ENCODE assay signal across 8 cellular contexts in genomic region chr13:97226788-97227627, GRCh38. TPM values are rescaled to one million over a fixed set of nuclear protein-coding genes. Genes with fewer than 3 reads are reported as not detected.
DNase-seq lines count a peak whose midpoint lies in the region; ATAC-seq and TF ChIP-seq lines count a peak whose summit lies in the region.

No MANE protein-coding gene starts in this region.

- H3K27ac ChIP-seq in left ventricle myocardium inferior (replicated peaks) (peak overlapping the region; percentile 95), colonic mucosa (peak overlapping the region; percentile 91), WERI-Rb-1 (no peak overlapping the region)

- H3K36me3 Mint-ChIP-seq in neural crest cell (ENCODE audit: low read depth) = peaks cover 6% of the 10 kb centered on the region

- no peaks in the 10 kb centered on the region for H3K27me3 ChIP-seq in left ventricle myocardium inferior (ENCODE audit: low read depth)
- H3K27me3 ChIP-seq in colonic mucosa = no peaks in the 10 kb centered on the region
- H3K27me3 ChIP-seq in WERI-Rb-1 (ENCODE audit: insufficient read depth, low read depth, severe bottlenecking) = no peaks in the 10 kb centered on the region

- TF ChIP-seq CTCF in left ventricle myocardium inferior (IDR thresholded peaks at IDR 0.05; ENCODE audit: borderline replicate concordance) (no peak), colonic mucosa (IDR thresholded peaks at IDR 0.05) (no peak), neural crest cell (conservative IDR thresholded peaks at IDR 0.05) (no peak), WERI-Rb-1 (IDR thresholded peaks at IDR 0.05; ENCODE audit: low read depth, low read length) (no peak)

- no peaks in the 10 kb centered on the region for H3K9me3 Mint-ChIP-seq in neural crest cell

- H3K4me1 ChIP-seq in left ventricle myocardium inferior (peaks cover 91% of the 10 kb centered on the region), colonic mucosa (peaks cover 11% of the 10 kb centered on the region)

- peak overlapping the region; percentile 74 for H3K4me3 ChIP-seq in left ventricle myocardium inferior
- no peak overlapping the region for H3K4me3 ChIP-seq in colonic mucosa
- no peak overlapping the region for H3K4me3 ChIP-seq in WERI-Rb-1 (ENCODE audit: low read depth, low read length)

- H3K9ac ChIP-seq in colonic mucosa (ENCODE audit: low read depth in 2 of 2, low read length in 2 of 2) = peak overlapping the region in 1 of 2 donors; percentile 86

- H3K9me3 ChIP-seq in left ventricle myocardium inferior (replicated peaks) (no peaks in the 10 kb centered on the region), colonic mucosa (no peaks in the 10 kb centered on the region), WERI-Rb-1 (ENCODE audit: severe bottlenecking) (no peaks in the 10 kb centered on the region)

- peak overlapping the region; percentile 74 for H3K4me3 Mint-ChIP-seq in neural crest cell

- H3K27ac Mint-ChIP-seq in neural crest cell (ENCODE audit: unreplicated experiment) = peak overlapping the region; percentile 94

- peaks cover 52% of the 10 kb centered on the region for H3K4me1 Mint-ChIP-seq in neural crest cell

- intact Hi-C loops in left ventricle myocardium inferior (cut with micrococcal nuclease) = loop anchor here (10.0 kb wide), 1 partner anchor 48 kb away; no protein-coding TSS in a partner anchor
- intact Hi-C loops in cardiac septum (cut with DNase I) = no loop called here
- intact Hi-C loops in colonic mucosa (cut with DNase I) = no loop called here

- no peaks in the 10 kb centered on the region for H3K36me3 ChIP-seq in left ventricle myocardium inferior
- no peaks in the 10 kb centered on the region for H3K36me3 ChIP-seq in colonic mucosa
- no peaks in the 10 kb centered on the region for H3K36me3 ChIP-seq in WERI-Rb-1

- no peaks in the 10 kb centered on the region for H3K27me3 Mint-ChIP-seq in neural crest cell (ENCODE audit: low read depth)

- ATAC-seq in HG03025 (IDR thresholded peaks at IDR 0.05; ENCODE audit: low FRiP score, unreplicated experiment) = peak; percentile 30

- no peak for DNase-seq in left ventricle myocardium inferior
- no peak for DNase-seq in cardiac septum (ENCODE audit: low spot score)
- peak; percentile 32 for DNase-seq in T follicular helper cell (ENCODE audit: low read depth)
- DNase-seq in colonic mucosa = peak; percentile 74
- DNase-seq in neural crest cell (ENCODE audit: low read depth, low spot score) = no peak
- no peak for DNase-seq in WERI-Rb-1
- no peak for DNase-seq in dedifferentiated amniotic fluid mesenchymal stem cell (ENCODE audit: extremely low spot score)

RNA-seq across cellular contexts. Expression of gene MBNL2, which starts 4.9 kb away (rescaled TPM):
- total RNA-seq in left ventricle myocardium inferior (76.5 TPM), cardiac septum (67.6 TPM), colonic mucosa (10 to 100 TPM; 28.2 to 61.8 TPM), neural crest cell (16.9 and 18.7 TPM in 2 replicates)

Comparison
In these comparisons a context has a peak if more than half of its experiments do, and no peak if none do; other contexts are left out.
1. DNase-seq: peak in T follicular helper cell (single experiment) and colonic mucosa (single experiment); none in left ventricle myocardium inferior (single experiment), cardiac septum (single experiment), neural crest cell (single experiment), WERI-Rb-1 (single experiment) and dedifferentiated amniotic fluid mesenchymal stem cell (single experiment).